17 cellular contexts compared by ENCODE assay signal in the genomic region with DNA sequence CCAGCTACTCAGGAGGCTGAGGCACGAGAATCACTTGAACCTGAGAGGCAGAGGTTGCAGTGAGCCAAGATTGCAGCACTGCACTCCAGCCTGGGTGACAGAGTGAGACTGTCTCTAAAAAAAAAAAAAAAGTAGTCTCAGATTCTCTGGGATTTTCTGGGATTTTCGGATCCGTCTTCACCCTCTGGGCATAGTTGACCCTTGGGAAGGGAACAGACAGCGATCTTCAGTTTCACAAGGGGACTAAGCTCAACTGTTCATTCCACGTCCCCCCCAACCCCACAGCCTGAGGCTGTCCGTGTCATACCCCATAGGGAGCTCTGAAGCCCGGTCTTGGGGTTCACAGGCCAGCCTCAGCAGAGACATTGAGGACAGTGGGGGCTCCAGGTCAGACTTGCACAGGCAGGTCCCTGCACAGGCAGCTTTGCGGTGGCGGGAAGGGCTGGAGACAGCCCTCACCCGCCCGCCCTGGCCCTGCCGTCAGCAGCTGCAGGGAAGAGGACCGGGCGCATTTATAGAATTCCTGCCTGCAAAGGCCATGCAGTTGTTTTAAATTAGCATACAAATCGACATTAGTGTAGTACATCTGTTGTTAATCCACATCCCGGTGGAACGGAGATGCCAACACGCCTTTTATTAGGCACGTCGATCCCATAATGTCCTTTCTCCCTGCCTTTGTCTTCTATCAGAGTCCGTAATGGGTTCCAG.
A peak's percentile ranks its signal among the peaks of the same experiment; 100 is the strongest.
DNase-seq lines count a peak whose midpoint lies in the region; ATAC-seq and TF ChIP-seq lines count a peak whose summit lies in the region.
"Had no signal": no experiment of that assay in that cellular context is flagged by ENCODE, and none has a peak within 500 bp of the region (broad histone marks: within the 10 kb centered on the region; RNA-seq: fewer than 3 reads in every experiment).

No MANE protein-coding gene starts in this region.

- POLR2A ChIA-PET in SK-N-SH (lab: Yijun Ruan, JAX) = interaction anchor here (0.5 kb wide), 1 partner anchor 12 kb away, joined by 3 read pairs; no protein-coding TSS in a partner anchor

- peak overlapping the region; percentile 99 for H4K91ac ChIP-seq in trophoblast cell (ENCODE audit: low read depth, low read length)

- no peak overlapping the region for H2AFZ ChIP-seq in SK-N-SH (ENCODE audit: low read depth)
- H2AFZ ChIP-seq in hepatocyte = no peak overlapping the region
- H2AFZ ChIP-seq in trophoblast cell (ENCODE audit: insufficient read depth, low read length, poor library complexity) = no peak overlapping the region

- CTCF ChIA-PET in SK-N-SH (lab: Yijun Ruan, JAX) = interaction anchor here (1.1 to 2.9 kb wide), 6 partner anchors 20 to 69 kb away, joined by 3 to 13 read pairs (median 4); no protein-coding TSS in a partner anchor

- H3K23ac ChIP-seq in trophoblast cell (ENCODE audit: low read length) = no peak overlapping the region

- H3K79me1 ChIP-seq in trophoblast cell (ENCODE audit: low read length) = peaks cover 33% of the 10 kb centered on the region

- no peak for TF ChIP-seq EP300 in SK-N-SH (IDR thresholded peaks at IDR 0.05; ENCODE audit: borderline replicate concordance in 1 of 2, low read depth in 1 of 2, low read length in 1 of 2)

- H3K4me3 ChIP-seq in SK-N-SH (ENCODE audit: low read depth in 2 of 2, low read length in 1 of 2) = no peak overlapping the region
- H3K4me3 ChIP-seq in hepatocyte = no peak overlapping the region
- no peak overlapping the region for H3K4me3 ChIP-seq in trophoblast cell (ENCODE audit: low read depth, low read length)
- H3K4me3 ChIP-seq: spleen had no signal

- H3K9me3 ChIP-seq in SK-N-SH (no peaks in the 10 kb centered on the region), hepatocyte (ENCODE audit: low read depth) (no peaks in the 10 kb centered on the region), trophoblast cell (ENCODE audit: insufficient read depth, low read depth, low read length) (no peaks in the 10 kb centered on the region)
- H3K9me3 ChIP-seq: spleen had no signal

- H3K4me2 ChIP-seq in SK-N-SH = no peak overlapping the region
- no peak overlapping the region for H3K4me2 ChIP-seq in hepatocyte
- H3K4me2 ChIP-seq in trophoblast cell (ENCODE audit: low read length) = peak overlapping the region; percentile 67

- H3K4me1 ChIP-seq in SK-N-SH (ENCODE audit: control insufficient read depth in 1 of 2, insufficient read depth in 2 of 2, low read depth in 1 of 2, low read length in 1 of 2) (peaks cover 3 to 28% of the 10 kb centered on the region in 2 experiments; a peak in 1 of 4 replicates), hepatocyte (ENCODE audit: insufficient read depth) (peaks cover 4% of the 10 kb centered on the region), trophoblast cell (ENCODE audit: control insufficient read depth in 1 of 2, insufficient read depth in 2 of 2, low read length in 2 of 2) (peaks cover 20 to 31% of the 10 kb centered on the region in 2 experiments)
- H3K4me1 ChIP-seq: spleen had no signal

- H3K18ac ChIP-seq in trophoblast cell (ENCODE audit: low read length) = peak overlapping the region; percentile 96

- H3K79me2 ChIP-seq in SK-N-SH (ENCODE audit: insufficient read depth) (no peaks in the 10 kb centered on the region), hepatocyte (no peaks in the 10 kb centered on the region), trophoblast cell (ENCODE audit: control insufficient read depth, insufficient read depth, low read length, poor library complexity) (peaks cover 10% of the 10 kb centered on the region)

- peak overlapping the region; percentile 78 for H2AK5ac ChIP-seq in trophoblast cell (ENCODE audit: low read length)

- H3K27ac ChIP-seq in SK-N-SH (ENCODE audit: low read depth in 2 of 2, low read length in 1 of 2) (peak overlapping the region in 1 of 2 experiments; percentile 77; a peak in 2 of 4 replicates), hepatocyte (peak overlapping the region; percentile 92), trophoblast cell (ENCODE audit: low read depth, low read length) (peak overlapping the region; percentile 100)

- H4K12ac ChIP-seq in trophoblast cell (ENCODE audit: low read depth, low read length) = peak overlapping the region; percentile 54

- H3K36me3 ChIP-seq in SK-N-SH (replicated peaks in 1 of 2; ENCODE audit: control insufficient read depth in 1 of 2, insufficient read depth in 2 of 2, low read length in 1 of 2) (no peaks in the 10 kb centered on the region), hepatocyte (replicated peaks; ENCODE audit: insufficient read depth, low read depth) (no peaks in the 10 kb centered on the region), trophoblast cell (ENCODE audit: control insufficient read depth in 1 of 2, insufficient read depth in 2 of 2, low read length in 2 of 2) (peaks cover 2 to 8% of the 10 kb centered on the region in 2 experiments)
- H3K36me3 ChIP-seq: spleen had no signal

- DNase-seq in GM04504 (ENCODE audit: low read depth) = peak; percentile 40
- DNase-seq in SK-N-SH = peak; percentile 83
- peak; percentile 62 for DNase-seq in hepatocyte (ENCODE audit: low spot score)
- DNase-seq in trophoblast cell = peak; percentile 79 to 80
- DNase-seq in mesenteric fat pad (ENCODE audit: low spot score) = no peak
- no peak for DNase-seq in NCI-H526 treated with DMSO at 0.1 percent for 48 hours (lab: John Stamatoyannopoulos, UW)
- no peak for DNase-seq in NK-92 (lab: John Stamatoyannopoulos, UW; ENCODE audit: unreplicated experiment)
- DNase-seq: activated CD4-positive, CD25-positive, alpha-beta regulatory T cell; activated naive CD4-positive, alpha-beta T cell treated with Interleukin-2 at 50 U/mL for 16 hours; C1 segment of cervical spinal cord; effector CD4-positive, alpha-beta T cell; immature natural killer cell; NCI-H2029 treated with DMSO at 0.1 percent for 48 hours; NCI-H524; PC-3; spleen had no signal

- H4K20me1 ChIP-seq in SK-N-SH (ENCODE audit: insufficient read depth) (no peaks in the 10 kb centered on the region), hepatocyte (ENCODE audit: insufficient read depth, poor library complexity, severe bottlenecking) (no peaks in the 10 kb centered on the region)

- no peak for ATAC-seq in HG02610 (IDR thresholded peaks at IDR 0.05; ENCODE audit: unreplicated experiment)
- ATAC-seq: PC-3 had no signal

- H3K14ac ChIP-seq in trophoblast cell (ENCODE audit: low read length) = peak overlapping the region; percentile 93

- peak overlapping the region; percentile 97 for H2BK12ac ChIP-seq in trophoblast cell (ENCODE audit: low read length)

- TF ChIP-seq CTCF in SK-N-SH (IDR thresholded peaks at IDR 0.05) (no peak), hepatocyte (IDR thresholded peaks at IDR 0.05; ENCODE audit: poor library complexity) (no peak)

- no peak for TF ChIP-seq RAD21 in SK-N-SH (IDR thresholded peaks at IDR 0.05; ENCODE audit: low read length)

- H4K8ac ChIP-seq in trophoblast cell (ENCODE audit: low read depth, low read length) = peak overlapping the region; percentile 86

- H3K27me3 ChIP-seq in SK-N-SH (ENCODE audit: insufficient read depth) (no peaks in the 10 kb centered on the region), hepatocyte (no peaks in the 10 kb centered on the region), trophoblast cell (ENCODE audit: insufficient read depth, low read length) (no peaks in the 10 kb centered on the region)

- 50% methylated on average over 20 of the region's 21 CpGs for WGBS in SK-N-SH (ENCODE audit: low lambda C conversion rate)
- WGBS in hepatocyte (ENCODE audit: low lambda C conversion rate, missing lambda C conversion rate) = 46% methylated on average over 19 of the region's 21 CpGs
- no CpG with 5 or more reads among the region's 21 CpGs for WGBS in trophoblast cell (ENCODE audit: extremely low coverage, insufficient coverage, insufficient read length)

- H2BK5ac ChIP-seq in trophoblast cell (ENCODE audit: low read depth, low read length, poor library complexity) = peak overlapping the region; percentile 100

- H3K4ac ChIP-seq in trophoblast cell (ENCODE audit: low read depth, low read length) = peak overlapping the region; percentile 74

- H3K9ac ChIP-seq in SK-N-SH (no peak overlapping the region), trophoblast cell (ENCODE audit: low read length) (peak overlapping the region; percentile 60)

- H3K9me2 ChIP-seq in SK-N-SH = no peaks in the 10 kb centered on the region
- no peaks in the 10 kb centered on the region for H3K9me2 ChIP-seq in hepatocyte (replicated peaks; ENCODE audit: insufficient read depth)

- no peaks in the 10 kb centered on the region for H3F3A ChIP-seq in SK-N-SH (replicated peaks; ENCODE audit: insufficient read depth)

- peak overlapping the region; percentile 99 for H2BK120ac ChIP-seq in trophoblast cell (ENCODE audit: insufficient read depth, low read length, poor library complexity)

TF ChIP-seq in SK-N-SH, 30 proteins besides CTCF, POLR2A, EP300 and RAD21:
- TF ChIP-seq RCOR1 (IDR thresholded peaks at IDR 0.05; ENCODE audit: low read length) = peak; percentile 95
- 0 out of 2 replicates have a peak, but pooled peaks have one; percentile 27 for TF ChIP-seq MXI1 (IDR thresholded peaks at IDR 0.05; ENCODE audit: low read depth, low read length)
- TF ChIP-seq, protein P1, sequence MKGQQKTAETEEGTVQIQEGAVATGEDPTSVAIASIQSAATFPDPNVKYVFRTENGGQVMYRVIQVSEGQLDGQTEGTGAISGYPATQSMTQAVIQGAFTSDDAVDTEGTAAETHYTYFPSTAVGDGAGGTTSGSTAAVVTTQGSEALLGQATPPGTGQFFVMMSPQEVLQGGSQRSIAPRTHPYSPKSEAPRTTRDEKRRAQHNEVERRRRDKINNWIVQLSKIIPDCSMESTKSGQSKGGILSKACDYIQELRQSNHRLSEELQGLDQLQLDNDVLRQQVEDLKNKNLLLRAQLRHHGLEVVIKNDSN (IDR thresholded peaks at IDR 0.05; ENCODE audit: borderline replicate concordance, low read depth) = no peak
- TF ChIP-seq, protein P2, sequence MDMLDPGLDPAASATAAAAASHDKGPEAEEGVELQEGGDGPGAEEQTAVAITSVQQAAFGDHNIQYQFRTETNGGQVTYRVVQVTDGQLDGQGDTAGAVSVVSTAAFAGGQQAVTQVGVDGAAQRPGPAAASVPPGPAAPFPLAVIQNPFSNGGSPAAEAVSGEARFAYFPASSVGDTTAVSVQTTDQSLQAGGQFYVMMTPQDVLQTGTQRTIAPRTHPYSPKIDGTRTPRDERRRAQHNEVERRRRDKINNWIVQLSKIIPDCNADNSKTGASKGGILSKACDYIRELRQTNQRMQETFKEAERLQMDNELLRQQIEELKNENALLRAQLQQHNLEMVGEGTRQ (IDR thresholded peaks at IDR 0.05; ENCODE audit: borderline replicate concordance, low read depth, low read length) = no peak
- TF ChIP-seq TCF12 (IDR thresholded peaks at IDR 0.05) = peak; percentile 23; the same call in 1 of the 2 replicates
- no peak for TF ChIP-seq FOXJ3 (CRISPR knock-in tag; IDR thresholded peaks at IDR 0.05)
- no peak for TF ChIP-seq GATA2 (CRISPR knock-in tag; IDR thresholded peaks at IDR 0.05)
- no peak for TF ChIP-seq ELF1 (IDR thresholded peaks at IDR 0.05)
- no peak for TF ChIP-seq JUND (IDR thresholded peaks at IDR 0.05)
- no peak for TF ChIP-seq RXRA (IDR thresholded peaks at IDR 0.05; ENCODE audit: borderline replicate concordance, low read depth)
- no peak for TF ChIP-seq TAF1 (IDR thresholded peaks at IDR 0.05; ENCODE audit: borderline replicate concordance, low read depth, low read length)
- TF ChIP-seq FOSL2 (IDR thresholded peaks at IDR 0.05; ENCODE audit: borderline replicate concordance, low read depth) = no peak

Comparison
In these comparisons a context has a peak if more than half of its experiments do, and no peak if none do; other contexts are left out.
1. DNase-seq: peak in GM04504 (single experiment), SK-N-SH (single experiment), hepatocyte (single experiment) and trophoblast cell (2 of 2); none in mesenteric fat pad (single experiment), NCI-H526 treated with DMSO at 0.1 percent for 48 hours (single experiment) and NK-92 (single experiment).